Comparison of ENCODE assay signal across 9 cellular contexts in the genomic region with DNA sequence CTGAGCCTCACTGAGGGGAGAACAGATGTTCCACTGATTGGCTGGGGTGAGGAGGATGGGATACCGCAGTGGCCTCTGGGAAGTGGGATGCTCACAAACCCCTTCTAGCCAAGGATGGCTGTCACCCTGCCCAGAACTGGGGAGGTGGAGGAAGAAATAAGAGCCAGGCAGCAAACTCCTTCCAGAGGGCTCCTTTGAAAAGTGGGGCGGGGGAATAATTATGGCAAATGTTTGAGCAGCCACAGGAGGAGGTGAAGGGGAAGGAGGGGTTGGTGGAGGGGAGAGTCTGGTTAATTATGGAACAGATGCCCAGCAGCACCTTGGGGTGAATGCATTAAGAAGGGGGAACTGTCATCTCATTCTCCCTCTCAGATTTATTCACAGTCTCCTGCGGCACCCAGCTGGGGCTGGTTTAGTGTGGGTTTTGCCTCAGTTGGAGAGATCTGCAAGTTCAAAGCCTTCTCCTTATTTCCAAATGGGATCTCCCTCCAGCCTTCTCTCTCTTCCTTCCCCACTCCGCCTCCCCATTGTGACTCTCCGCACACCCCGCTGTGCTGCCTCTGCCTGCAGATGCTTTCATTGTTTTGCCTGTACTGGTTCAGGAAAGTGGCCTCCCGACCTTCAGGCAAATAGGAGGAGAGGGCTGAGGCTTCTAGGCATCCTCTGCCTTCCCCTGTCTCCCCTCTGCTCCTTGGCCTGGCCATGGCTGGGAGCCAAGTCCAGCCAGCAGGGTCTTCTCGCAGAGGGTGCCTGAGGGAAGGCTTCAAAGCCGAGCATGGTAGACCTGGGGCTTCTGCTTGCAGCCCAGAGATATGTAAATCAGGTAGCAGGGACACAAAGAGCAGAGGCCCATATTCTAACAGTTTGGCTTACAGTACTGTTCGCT.
DNase-seq lines count a peak whose midpoint lies in the region; ATAC-seq and TF ChIP-seq lines count a peak whose summit lies in the region.
"Had no signal": no experiment of that assay in that cellular context is flagged by ENCODE, and none has a peak within 500 bp of the region (broad histone marks: within the 10 kb centered on the region; RNA-seq: fewer than 3 reads in every experiment).

No MANE protein-coding gene starts in this region.

- H3K36me3 ChIP-seq in HEK293 (ENCODE audit: control insufficient read depth in 2 of 2, insufficient read depth in 1 of 2, low read length in 2 of 2) (no peaks in the 10 kb centered on the region), uterus (no peaks in the 10 kb centered on the region)

- H3K27ac ChIP-seq in HEK293 (ENCODE audit: extremely low read depth, low read depth, low read length) (no peak overlapping the region), uterus (no peak overlapping the region)

- peak; percentile 32 for ATAC-seq in GM18873 (IDR thresholded peaks at IDR 0.05; ENCODE audit: low FRiP score, unreplicated experiment)
- ATAC-seq in HG03558 (IDR thresholded peaks at IDR 0.05; ENCODE audit: extremely low read depth, unreplicated experiment): peak; percentile 17

- CTCF ChIA-PET in HEK293 (lab: Yijun Ruan, JAX): interaction anchor here (0.6 kb wide), 1 partner anchor 652 kb away, joined by 3 read pairs; no protein-coding TSS in a partner anchor

- DNase-seq in iPS-NIHi11 (ENCODE audit: low spot score) (peak; percentile 46), uterus (no peak), cerebellar nuclear complex (lab: John Stamatoyannopoulos, UW) (no peak), NOMO-1 (lab: John Stamatoyannopoulos, UW; ENCODE audit: unreplicated experiment in 2 of 2) (no peak), NCI-H2196 (lab: John Stamatoyannopoulos, UW; ENCODE audit: unreplicated experiment) (no peak)
- DNase-seq: kidney had no signal

- intact Hi-C loops in uterus (cut with DNase I; ENCODE audit: low total_unique reads): no loop called here

- POLR2A ChIA-PET in HEK293 (lab: Yijun Ruan, JAX): no interaction called here

- no peaks in the 10 kb centered on the region for H3K27me3 ChIP-seq in uterus

- no peak overlapping the region for H3K4me3 ChIP-seq in HEK293 (ENCODE audit: low read depth, low read length)
- H3K4me3 ChIP-seq in uterus: no peak overlapping the region

- TF ChIP-seq POLR2A in uterus (IDR thresholded peaks at IDR 0.05): no peak

- H3K4me1 ChIP-seq in HEK293 (ENCODE audit: control insufficient read depth, insufficient read depth, low read length) (no peaks in the 10 kb centered on the region; the same call in 1 of the 2 replicates), uterus (no peaks in the 10 kb centered on the region)

- H3K9me3 ChIP-seq in HEK293 (ENCODE audit: control insufficient read depth, insufficient read depth, low read depth, low read length) (no peaks in the 10 kb centered on the region), uterus (no peaks in the 10 kb centered on the region)

- TF ChIP-seq CTCF in HEK293 (tag by site-specific recombination; IDR thresholded peaks at IDR 0.05) (no peak), uterus (IDR thresholded peaks at IDR 0.05) (no peak)

TF ChIP-seq in HEK293, 187 proteins besides CTCF, POLR2A, EP300 and RAD21:
- TF ChIP-seq ZIC2 (tag by site-specific recombination; IDR thresholded peaks at IDR 0.05) (peak; percentile 61), ZNF10 (tag by site-specific recombination; IDR thresholded peaks at IDR 0.05) (no peak)
TF ChIP-seq in HEK293: peak in this region for 1.
